ENCODE assay signal across 8 cellular contexts in the genomic region with DNA sequence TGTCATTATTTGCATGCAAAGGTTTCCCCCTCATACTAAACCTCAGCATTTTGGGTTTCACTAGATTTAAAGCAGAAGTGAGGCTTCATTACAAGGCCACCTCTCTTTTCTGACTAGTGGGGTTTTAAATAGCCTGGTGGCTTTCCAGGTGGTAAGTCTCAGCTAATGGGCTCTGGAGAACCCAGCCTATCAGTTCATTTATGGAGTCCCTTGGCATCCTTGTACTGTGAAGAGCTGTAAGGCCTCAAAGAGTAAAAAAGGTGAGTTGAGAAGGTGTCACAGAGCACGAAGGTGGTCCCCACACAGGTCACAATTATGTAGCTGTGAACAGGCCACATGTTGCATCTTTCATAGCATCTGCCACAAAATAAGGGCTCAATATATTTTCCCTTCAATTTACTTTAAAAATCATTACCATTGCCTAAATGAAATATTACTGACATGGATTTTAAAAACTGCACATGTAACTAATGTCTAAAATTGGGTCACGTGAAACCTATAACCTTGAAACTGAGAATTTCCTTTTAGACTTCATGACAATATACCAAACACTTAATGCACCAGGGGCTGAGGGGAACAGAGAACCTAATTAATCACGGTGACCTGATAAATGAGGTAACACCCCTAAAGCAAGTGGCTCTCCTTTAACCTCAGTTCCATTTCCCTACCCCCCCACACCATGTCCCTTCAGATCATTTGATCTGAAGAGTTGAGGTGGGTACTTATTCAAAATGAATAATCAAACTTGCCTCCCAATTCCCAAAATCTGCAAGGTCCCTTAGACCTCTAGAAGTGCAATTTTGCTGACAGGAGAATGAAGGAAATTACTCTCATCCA. TPM values are rescaled to one million over a fixed set of nuclear protein-coding genes. Genes with fewer than 3 reads are reported as not detected.
DNase-seq lines count a peak whose midpoint lies in the region; ATAC-seq, FAIRE-seq and TF ChIP-seq lines count a peak whose summit lies in the region.

No MANE protein-coding gene starts in this region.

- H3K27ac ChIP-seq in KMS-11 (peak overlapping the region; percentile 68; the same call in 1 of the 2 replicates), rectal smooth muscle tissue (ENCODE audit: low read depth, low read length) (no peak overlapping the region), foreskin keratinocyte (no peak overlapping the region)
- peak overlapping the region; percentile 78 for H3K27ac ChIP-seq in effector memory CD4-positive, alpha-beta T cell (ENCODE audit: insufficient read depth, low read length, poor library complexity, severe bottlenecking)

- FAIRE-seq in GM18507 (lab: Jason Lieb, UNC), result peak; percentile 89

- peak overlapping the region; percentile 88 for H3K4me2 ChIP-seq in KMS-11

- H3K27me3 ChIP-seq in KMS-11 (ENCODE audit: insufficient read depth, low read depth) (no peaks in the 10 kb centered on the region), rectal smooth muscle tissue (ENCODE audit: control insufficient read depth, insufficient read depth, low read length) (no peaks in the 10 kb centered on the region), foreskin keratinocyte (no peaks in the 10 kb centered on the region)
- H3K27me3 ChIP-seq in effector memory CD4-positive, alpha-beta T cell (replicated peaks; ENCODE audit: control insufficient read depth, insufficient read depth, low read length, poor library complexity, severe bottlenecking), result no peaks in the 10 kb centered on the region

- H3K36me3 ChIP-seq in KMS-11 (ENCODE audit: insufficient read depth), result no peaks in the 10 kb centered on the region
- peaks cover 9% of the 10 kb centered on the region for H3K36me3 ChIP-seq in effector memory CD4-positive, alpha-beta T cell (ENCODE audit: control insufficient read depth, insufficient read depth, low read length)
- no peaks in the 10 kb centered on the region for H3K36me3 ChIP-seq in rectal smooth muscle tissue (ENCODE audit: control insufficient read depth, insufficient read depth, low read length)

- H2AFZ ChIP-seq in KMS-11 (ENCODE audit: low read depth), result 0 out of 2 replicates have a peak overlapping the region, but pooled peaks have one; percentile 44

- no peak for TF ChIP-seq CTCF in KMS-11 (conservative IDR thresholded peaks at IDR 0.05; ENCODE audit: low read depth, low read length)
- TF ChIP-seq CTCF in foreskin keratinocyte (conservative IDR thresholded peaks at IDR 0.05), result no peak

- H3K9ac ChIP-seq in KMS-11 (peak overlapping the region; percentile 74; the same call in 1 of the 2 replicates), rectal smooth muscle tissue (ENCODE audit: low read length) (no peak overlapping the region)

- no peaks in the 10 kb centered on the region for H3K9me3 ChIP-seq in effector memory CD4-positive, alpha-beta T cell (ENCODE audit: control insufficient read depth, low read length)

- peak; percentile 26 for DNase-seq in GM18507 (ENCODE audit: extremely low spot score, insufficient read length, low read depth)
- DNase-seq in effector memory CD4-positive, alpha-beta T cell, result no peak
- no peak for DNase-seq in foreskin keratinocyte
- DNase-seq in NCI-H187 treated with DMSO at 0.1 percent for 48 hours (lab: John Stamatoyannopoulos, UW), result no peak
- no peak for DNase-seq in Kasumi-1 (lab: John Stamatoyannopoulos, UW)

- ATAC-seq in GM21723 (IDR thresholded peaks at IDR 0.05; ENCODE audit: unreplicated experiment), result peak; percentile 62
- no peak for ATAC-seq in foreskin keratinocyte

- H3K4me3 ChIP-seq in KMS-11 (IDR thresholded peaks at IDR 0.05; ENCODE audit: insufficient read depth, low read depth, low read length) (peak overlapping the region; percentile 52), rectal smooth muscle tissue (ENCODE audit: low read length) (peak overlapping the region; percentile 90)
- H3K4me3 ChIP-seq in effector memory CD4-positive, alpha-beta T cell (ENCODE audit: insufficient read depth, low read depth, low read length, poor library complexity, severe bottlenecking), result peak overlapping the region; percentile 85

- H3K4me1 ChIP-seq in KMS-11 (ENCODE audit: low read depth, poor library complexity, severe bottlenecking), result peaks cover 27% of the 10 kb centered on the region
- peaks cover 21% of the 10 kb centered on the region for H3K4me1 ChIP-seq in effector memory CD4-positive, alpha-beta T cell (ENCODE audit: control insufficient read depth, insufficient read depth, low read length, poor library complexity, severe bottlenecking)
- peaks cover 8% of the 10 kb centered on the region for H3K4me1 ChIP-seq in rectal smooth muscle tissue (ENCODE audit: control insufficient read depth, insufficient read depth, low read length)
- H3K4me1 ChIP-seq in foreskin keratinocyte, result no peaks in the 10 kb centered on the region

- H4K20me1 ChIP-seq in KMS-11 (ENCODE audit: insufficient read depth), result no peaks in the 10 kb centered on the region

- H3K79me2 ChIP-seq in KMS-11 (ENCODE audit: insufficient read depth, low read depth), result peaks cover 45% of the 10 kb centered on the region

RNA-seq across cellular contexts. Expression of a gene that starts 1.3 kb away (rescaled TPM):
- 19.5 and 20.1 TPM in 2 replicates for total RNA-seq in foreskin keratinocyte
- 13.6 and 14.8 TPM in 2 replicates for polyA plus RNA-seq in foreskin keratinocyte

RNA-seq across cellular contexts. Expression of a gene that starts 7.9 kb away (rescaled TPM):
- total RNA-seq in foreskin keratinocyte, result 11.1 and 11.9 TPM in 2 replicates
- polyA plus RNA-seq in foreskin keratinocyte, result 10.8 and 12.0 TPM in 2 replicates

Comparison
In these comparisons a context has a peak if more than half of its experiments do, and no peak if none do; other contexts are left out.
1. H3K27ac ChIP-seq: peak in KMS-11 (single experiment) and effector memory CD4-positive, alpha-beta T cell (single experiment); none in rectal smooth muscle tissue (single experiment) and foreskin keratinocyte (single experiment).
2. Peak in every context shown above with its lines, with median percentiles within 50 percentile points of each other: H3K4me3 ChIP-seq.